In genomic region chr11:59144579-59145345, GRCh38 we compare ENCODE assay signal across 8 cellular contexts. TPM values are rescaled to one million over a fixed set of nuclear protein-coding genes. Genes with fewer than 3 reads are reported as not detected.
A peak's percentile ranks its signal among the peaks of the same experiment; 100 is the strongest.
DNase-seq lines count a peak whose midpoint lies in the region; TF ChIP-seq lines count a peak whose summit lies in the region.

No MANE protein-coding gene starts in this region.

- no peak overlapping the region for H3K23ac ChIP-seq in trophoblast cell (ENCODE audit: low read length)

- TF ChIP-seq CTCF in cardiac muscle cell (IDR thresholded peaks at IDR 0.05; ENCODE audit: low read depth, low read length) (peak; percentile 15), type B pancreatic cell (conservative IDR thresholded peaks at IDR 0.05) (peak; percentile 14)

- peaks cover 46% of the 10 kb centered on the region for H3K36me3 Mint-ChIP-seq in activated naive CD8-positive, alpha-beta T cell treated with anti-CD3 and anti-CD28 coated beads for 36 hours
- peaks cover 10% of the 10 kb centered on the region for H3K36me3 Mint-ChIP-seq in type B pancreatic cell

- peak overlapping the region; percentile 39 for H3K4ac ChIP-seq in trophoblast cell (ENCODE audit: low read depth, low read length)

- no peak overlapping the region for H2BK12ac ChIP-seq in trophoblast cell (ENCODE audit: low read length)

- DNase-seq in H4 (ENCODE audit: low spot score) (peak; percentile 93), LoVo (ENCODE audit: low spot score) (peak; percentile 73), SK-N-DZ (ENCODE audit: low spot score) (peak; percentile 39), cardiac muscle cell (ENCODE audit: low read depth in 1 of 2, low spot score in 1 of 2) (peak; percentile 72 to 87), trophoblast cell (peak; percentile 16 to 60), type B pancreatic cell (ENCODE audit: extremely low spot score, unreplicated experiment) (peak; percentile 71)
- DNase-seq in activated naive CD8-positive, alpha-beta T cell treated with anti-CD3 and anti-CD28 coated beads for 36 hours, result peak; percentile 76

- peak overlapping the region; percentile 91 for H3K27ac Mint-ChIP-seq in activated naive CD8-positive, alpha-beta T cell treated with anti-CD3 and anti-CD28 coated beads for 36 hours
- H3K27ac Mint-ChIP-seq in type B pancreatic cell, result peak overlapping the region; percentile 98

- peak overlapping the region; percentile 60 for H3K18ac ChIP-seq in trophoblast cell (ENCODE audit: low read length)

- no peak overlapping the region for H2AK5ac ChIP-seq in trophoblast cell (ENCODE audit: low read length)

- peak overlapping the region; percentile 7 for H3K4me3 ChIP-seq in cardiac muscle cell
- H3K4me3 ChIP-seq in trophoblast cell (ENCODE audit: low read depth, low read length), result peak overlapping the region; percentile 69

- H2AFZ ChIP-seq in trophoblast cell (ENCODE audit: insufficient read depth, low read length, poor library complexity), result peak overlapping the region; percentile 77

- H4K91ac ChIP-seq in trophoblast cell (ENCODE audit: low read depth, low read length), result peak overlapping the region; percentile 50

- H4K8ac ChIP-seq in trophoblast cell (ENCODE audit: low read depth, low read length), result peak overlapping the region; percentile 75

- H3K9me3 Mint-ChIP-seq in activated naive CD8-positive, alpha-beta T cell treated with anti-CD3 and anti-CD28 coated beads for 36 hours, result no peaks in the 10 kb centered on the region
- no peaks in the 10 kb centered on the region for H3K9me3 Mint-ChIP-seq in type B pancreatic cell

- H3K27ac ChIP-seq in cardiac muscle cell, result no peak overlapping the region
- no peak overlapping the region for H3K27ac ChIP-seq in trophoblast cell (ENCODE audit: low read depth, low read length)

- H3K14ac ChIP-seq in trophoblast cell (ENCODE audit: low read length), result peak overlapping the region; percentile 9

- H3K36me3 ChIP-seq in ES-I3 (ENCODE audit: insufficient read depth, low read length), result no peaks in the 10 kb centered on the region
- H3K36me3 ChIP-seq in cardiac muscle cell, result no peaks in the 10 kb centered on the region
- H3K36me3 ChIP-seq in trophoblast cell (ENCODE audit: control insufficient read depth in 1 of 2, insufficient read depth in 2 of 2, low read length in 2 of 2), result no peaks in the 10 kb centered on the region

- WGBS in trophoblast cell (ENCODE audit: extremely low coverage, insufficient coverage, insufficient read length), result no CpG with 5 or more reads among the region's 39 CpGs

- H3K9me3 ChIP-seq in ES-I3 (ENCODE audit: control insufficient read depth, insufficient read depth, low read length), result no peaks in the 10 kb centered on the region
- no peaks in the 10 kb centered on the region for H3K9me3 ChIP-seq in cardiac muscle cell (ENCODE audit: low read depth)
- no peaks in the 10 kb centered on the region for H3K9me3 ChIP-seq in trophoblast cell (ENCODE audit: insufficient read depth, low read depth, low read length)

- H3K27me3 Mint-ChIP-seq in activated naive CD8-positive, alpha-beta T cell treated with anti-CD3 and anti-CD28 coated beads for 36 hours, result no peaks in the 10 kb centered on the region
- peaks cover 24% of the 10 kb centered on the region for H3K27me3 Mint-ChIP-seq in type B pancreatic cell

- H3K79me2 ChIP-seq in trophoblast cell (ENCODE audit: control insufficient read depth, insufficient read depth, low read length, poor library complexity), result no peaks in the 10 kb centered on the region

- H2BK120ac ChIP-seq in trophoblast cell (ENCODE audit: insufficient read depth, low read length, poor library complexity), result peak overlapping the region; percentile 30

- no peaks in the 10 kb centered on the region for H3K4me1 ChIP-seq in ES-I3 (ENCODE audit: insufficient read depth, low read length)
- H3K4me1 ChIP-seq in cardiac muscle cell (ENCODE audit: low read depth), result no peaks in the 10 kb centered on the region
- peaks cover 6 to 7% of the 10 kb centered on the region in 2 experiments for H3K4me1 ChIP-seq in trophoblast cell (ENCODE audit: control insufficient read depth in 1 of 2, insufficient read depth in 2 of 2, low read length in 2 of 2)

- no peak overlapping the region for H4K12ac ChIP-seq in trophoblast cell (ENCODE audit: low read depth, low read length)

- no peak overlapping the region for H2BK5ac ChIP-seq in trophoblast cell (ENCODE audit: low read depth, low read length, poor library complexity)

- peaks cover 50% of the 10 kb centered on the region for H3K4me1 Mint-ChIP-seq in activated naive CD8-positive, alpha-beta T cell treated with anti-CD3 and anti-CD28 coated beads for 36 hours
- peaks cover 20% of the 10 kb centered on the region for H3K4me1 Mint-ChIP-seq in type B pancreatic cell (ENCODE audit: unreplicated experiment)

- peak overlapping the region; percentile 72 for H3K4me2 ChIP-seq in trophoblast cell (ENCODE audit: low read length)

- H3K9ac ChIP-seq in ES-I3 (ENCODE audit: low read depth, low read length) (peak overlapping the region; percentile 50), trophoblast cell (ENCODE audit: low read length) (no peak overlapping the region)

- H3K27me3 ChIP-seq in cardiac muscle cell (peaks cover 57% of the 10 kb centered on the region), trophoblast cell (ENCODE audit: insufficient read depth, low read length) (no peaks in the 10 kb centered on the region)

- H3K79me1 ChIP-seq in trophoblast cell (ENCODE audit: low read length), result peaks cover 6% of the 10 kb centered on the region

- peak overlapping the region; percentile 99 for H3K4me3 Mint-ChIP-seq in activated naive CD8-positive, alpha-beta T cell treated with anti-CD3 and anti-CD28 coated beads for 36 hours
- peak overlapping the region; percentile 97 for H3K4me3 Mint-ChIP-seq in type B pancreatic cell

RNA-seq across cellular contexts. Expression of gene FAM111A, which starts 2.1 kb away (rescaled TPM):
- 84.4 and 95.2 TPM in 2 replicates for total RNA-seq in H4 (2014; rRNA removed; shearing (Covaris generic))
- polyA plus RNA-seq in SK-N-DZ (2014; cell fraction: cytosol; rRNA removed), result 0.86 and 1.8 TPM in 2 replicates
- 0.59 and 3.1 TPM in 2 replicates for polyA plus RNA-seq in SK-N-DZ (2014; cell fraction: nucleus; rRNA removed)
- total RNA-seq in activated naive CD8-positive, alpha-beta T cell treated with anti-CD3 and anti-CD28 coated beads for 36 hours, result 10 to 100 TPM; 85.7 to 91.7 TPM
- 1.7 and 6.5 TPM in 2 replicates for total RNA-seq in cardiac muscle cell
- 1.5 and 5.3 TPM in 2 replicates for polyA plus RNA-seq in cardiac muscle cell
- polyA plus RNA-seq in trophoblast cell (2013), result 16.6 and 19.2 TPM in 2 replicates
- 28.4 and 29.1 TPM in 2 replicates for total RNA-seq in type B pancreatic cell (ENCODE audit: low replicate concordance)

RNA-seq across cellular contexts. Expression of gene DTX4, which starts 27.2 kb away (rescaled TPM):
- 0.58 and 1.6 TPM in 2 replicates for total RNA-seq in H4 (2014; rRNA removed; shearing (Covaris generic))
- 5.3 and 5.4 TPM in 2 replicates for polyA plus RNA-seq in SK-N-DZ (2014; cell fraction: cytosol; rRNA removed)
- polyA plus RNA-seq in SK-N-DZ (2014; cell fraction: nucleus; rRNA removed), result 6.7 and 6.9 TPM in 2 replicates
- total RNA-seq in activated naive CD8-positive, alpha-beta T cell treated with anti-CD3 and anti-CD28 coated beads for 36 hours, result under 1 TPM; 0.10 to 0.49 TPM
- 2.7 and 3.1 TPM in 2 replicates for total RNA-seq in cardiac muscle cell
- 1.1 and 1.8 TPM in 2 replicates for polyA plus RNA-seq in cardiac muscle cell
- 20.6 and 20.9 TPM in 2 replicates for polyA plus RNA-seq in trophoblast cell (2013)
- total RNA-seq in type B pancreatic cell (ENCODE audit: low replicate concordance), result 55.3 and 79.2 TPM in 2 replicates

RNA-seq across cellular contexts. Expression of gene FAM111B, which starts 37.7 kb away (rescaled TPM):
- total RNA-seq in H4 (2014; rRNA removed; shearing (Covaris generic)), result 19.9 and 29.0 TPM in 2 replicates
- polyA plus RNA-seq in SK-N-DZ (2014; cell fraction: cytosol; rRNA removed), result 5.5 and 5.9 TPM in 2 replicates
- polyA plus RNA-seq in SK-N-DZ (2014; cell fraction: nucleus; rRNA removed), result 4.7 and 5.4 TPM in 2 replicates
- total RNA-seq in activated naive CD8-positive, alpha-beta T cell treated with anti-CD3 and anti-CD28 coated beads for 36 hours, result 10 to 100 TPM; 46.1 to 50.4 TPM
- total RNA-seq in cardiac muscle cell (1.8 and 2.6 TPM in 2 replicates), type B pancreatic cell (ENCODE audit: low replicate concordance) (12.7 and 13.2 TPM in 2 replicates)
- polyA plus RNA-seq in cardiac muscle cell, result 0.44 and 3.5 TPM in 2 replicates
- polyA plus RNA-seq in trophoblast cell (2013), result 6.6 and 6.9 TPM in 2 replicates

RNA-seq across cellular contexts. Expression of gene GLYATL1B, which starts 58.7 kb away (rescaled TPM):
- total RNA-seq in H4 (2014; rRNA removed; shearing (Covaris generic)), result not detected in 2 replicates
- not detected in 2 replicates for polyA plus RNA-seq in SK-N-DZ (2014; cell fraction: cytosol; rRNA removed)
- not detected in 2 replicates for polyA plus RNA-seq in SK-N-DZ (2014; cell fraction: nucleus; rRNA removed)
- total RNA-seq in activated naive CD8-positive, alpha-beta T cell treated with anti-CD3 and anti-CD28 coated beads for 36 hours, result not detected
- not detected in 2 replicates for total RNA-seq in cardiac muscle cell
- polyA plus RNA-seq in cardiac muscle cell, result not detected in 2 replicates
- not detected in 2 replicates for polyA plus RNA-seq in trophoblast cell (2013)
- total RNA-seq in type B pancreatic cell (ENCODE audit: low replicate concordance), result not detected in 2 replicates

Comparison
In these comparisons a context has a peak if more than half of its experiments do, and no peak if none do; other contexts are left out.
1. DNase-seq: peak in every context shown above with its lines; median percentile 93 in H4; 80 in cardiac muscle cell; 76 in activated naive CD8-positive, alpha-beta T cell treated with anti-CD3 and anti-CD28 coated beads for 36 hours; 73 in LoVo; 71 in type B pancreatic cell; 39 in SK-N-DZ; 38 in trophoblast cell.
2. RNA of gene DTX4, which starts 27.2 kb away (total RNA-seq): 55.3 to 79.2 TPM in type B pancreatic cell; 2.7 to 3.1 TPM in cardiac muscle cell, 0.58 to 1.6 TPM in H4 and 0.10 to 0.49 TPM in activated naive CD8-positive, alpha-beta T cell treated with anti-CD3 and anti-CD28 coated beads for 36 hours; every median in the first group is over 10 times any median in the second.